ENCODE assay signal across 14 cellular contexts in the genomic region with DNA sequence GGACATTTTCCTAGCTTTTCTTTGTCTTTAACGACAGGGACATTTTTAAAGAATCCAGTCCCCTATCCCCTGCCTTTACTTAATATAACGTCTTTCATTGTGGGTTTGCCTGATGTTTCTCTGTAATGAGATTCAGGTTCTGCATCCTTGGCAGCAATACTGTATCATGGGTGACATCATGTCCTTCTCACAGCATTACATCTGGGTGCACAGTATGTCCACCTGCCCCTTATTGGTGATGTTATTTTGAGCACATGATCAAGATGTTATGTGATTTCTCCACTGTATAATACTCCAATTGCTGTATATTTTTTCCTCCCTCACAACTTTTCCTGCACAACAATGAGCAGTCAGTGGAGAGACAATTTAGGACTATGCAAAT. TPM values are rescaled to one million over a fixed set of nuclear protein-coding genes. Genes with fewer than 3 reads are reported as not detected.
DNase-seq lines count a peak whose midpoint lies in the region; ATAC-seq, FAIRE-seq and TF ChIP-seq lines count a peak whose summit lies in the region.
"Had no signal": no experiment of that assay in that cellular context is flagged by ENCODE, and none has a peak within 500 bp of the region (broad histone marks: within the 10 kb centered on the region; RNA-seq: fewer than 3 reads in every experiment).

No MANE protein-coding gene starts in this region.

- dilution Hi-C loops in keratinocyte (cut with MboI; ENCODE audit: extremely low pct_ligation_motif_present, low sequenced_read_pairs), result no loop called here

- peak overlapping the region; percentile 66 for H3K27ac ChIP-seq in PC-3 (ENCODE audit: low read length)
- peak overlapping the region; percentile 84 for H3K27ac ChIP-seq in keratinocyte (ENCODE audit: control insufficient read depth, insufficient read depth, low read length)
- H3K27ac ChIP-seq in heart left ventricle, result no peak overlapping the region

- H3K9me2 ChIP-seq in PC-3 (replicated peaks; ENCODE audit: low read length), result no peaks in the 10 kb centered on the region

- POLR2A ChIA-PET in PC-3 (lab: Charles Lee; ENCODE audit: unreplicated experiment), result no interaction called here

- H3K4me2 ChIP-seq in PC-3 (ENCODE audit: low read length) (peak overlapping the region; percentile 38; the same call in 1 of the 2 replicates), keratinocyte (ENCODE audit: control insufficient read depth, extremely low read depth, insufficient read depth, low read depth, low read length) (peak overlapping the region; percentile 14)

- peaks cover 42% of the 10 kb centered on the region for H3K4me1 Mint-ChIP-seq in HFFc6 (ENCODE audit: low read depth)

- H3K79me2 ChIP-seq in PC-3 (ENCODE audit: low read length), result no peaks in the 10 kb centered on the region
- H3K79me2 ChIP-seq in keratinocyte (ENCODE audit: control insufficient read depth, insufficient read depth, low read length), result no peaks in the 10 kb centered on the region

- WGBS in heart left ventricle, 4 donors, result 74 to 76% (median 74%) methylated on average over 2 of the region's 2 CpGs

- H3K27me3 ChIP-seq in PC-3 (ENCODE audit: low read length), result no peaks in the 10 kb centered on the region
- no peaks in the 10 kb centered on the region for H3K27me3 ChIP-seq in keratinocyte (ENCODE audit: control insufficient read depth, extremely low read depth, insufficient read depth, low read length)
- H3K27me3 ChIP-seq in heart left ventricle, result no peaks in the 10 kb centered on the region
- H3K27me3 ChIP-seq: BE2C, left lung, upper lobe of left lung had no signal

- H3K4me3 ChIP-seq in PC-3 (ENCODE audit: low read length) (no peak overlapping the region), keratinocyte (ENCODE audit: control insufficient read depth in 2 of 3, extremely low read depth in 1 of 3, insufficient read depth in 2 of 3, low read depth in 1 of 3, low read length in 3 of 3) (no peak overlapping the region), heart left ventricle (no peak overlapping the region)
- H3K4me3 ChIP-seq: left lung, upper lobe of left lung had no signal

- TF ChIP-seq CTCF in HFFc6 (IDR thresholded peaks at IDR 0.05) (no peak), PC-3 (conservative IDR thresholded peaks at IDR 0.05; ENCODE audit: low read depth, low read length) (no peak), keratinocyte (optimal IDR thresholded peaks at IDR 0.05 in 1 of 3, IDR thresholded peaks at IDR 0.05 in 1 of 3, conservative IDR thresholded peaks at IDR 0.05 in 1 of 3; ENCODE audit: extremely low read depth in 1 of 3, insufficient read depth in 2 of 3, low read length in 3 of 3) (no peak), heart left ventricle (IDR thresholded peaks at IDR 0.05) (no peak)

- FAIRE-seq in keratinocyte (lab: Jason Lieb, UNC), result peak; percentile 5

- peak overlapping the region; percentile 54; the same call in 1 of the 2 replicates for H3K27ac Mint-ChIP-seq in HFFc6
- H3K27ac Mint-ChIP-seq: endodermal cell had no signal

- H2AFZ ChIP-seq in PC-3 (ENCODE audit: low read length), result no peak overlapping the region
- H2AFZ ChIP-seq in keratinocyte (ENCODE audit: control insufficient read depth, low read length), result no peak overlapping the region

- intact Hi-C loops in PC-3 (cut with micrococcal nuclease), result no loop called here
- intact Hi-C loops in heart left ventricle (cut with DNase I), result no loop called here

- H3K36me3 ChIP-seq in PC-3 (ENCODE audit: low read depth, low read length), result no peaks in the 10 kb centered on the region
- no peaks in the 10 kb centered on the region for H3K36me3 ChIP-seq in keratinocyte (ENCODE audit: control insufficient read depth in 2 of 2, extremely low read depth in 1 of 2, insufficient read depth in 2 of 2, low read length in 2 of 2)
- no peaks in the 10 kb centered on the region for H3K36me3 ChIP-seq in heart left ventricle
- H3K36me3 ChIP-seq: BE2C, left lung, upper lobe of left lung had no signal

- no peaks in the 10 kb centered on the region for H3K9me1 ChIP-seq in keratinocyte (ENCODE audit: control insufficient read depth, extremely low read depth, insufficient read depth, low read length)

- ATAC-seq in GM18870 (IDR thresholded peaks at IDR 0.05; ENCODE audit: unreplicated experiment), result peak; percentile 9
- no peak for ATAC-seq in PC-3
- no peak for ATAC-seq in heart left ventricle

- H4K20me1 ChIP-seq in PC-3 (ENCODE audit: low read length) (no peaks in the 10 kb centered on the region), keratinocyte (ENCODE audit: control insufficient read depth, extremely low read depth, insufficient read depth, low read length) (no peaks in the 10 kb centered on the region)

- no peak for TF ChIP-seq POLR2A in heart left ventricle (IDR thresholded peaks at IDR 0.05)

- H3K4me1 ChIP-seq in PC-3 (ENCODE audit: insufficient read depth, low read length) (peaks cover 17% of the 10 kb centered on the region), keratinocyte (ENCODE audit: control insufficient read depth, extremely low read depth, insufficient read depth, low read length) (peaks cover 17% of the 10 kb centered on the region), heart left ventricle (peaks cover 0 to 4% (median under 1%) of the 10 kb centered on the region in 12 donors)
- H3K4me1 ChIP-seq: BE2C had no signal

- no TSS peak for BruUV-seq in PC-3 (replicated peaks; lab: Mats Ljungman, UMichigan)

- H3K27me3 Mint-ChIP-seq in HFFc6 (ENCODE audit: insufficient read depth), result no peaks in the 10 kb centered on the region

- no peaks in the 10 kb centered on the region for H3K9me3 Mint-ChIP-seq in HFFc6
- H3K9me3 Mint-ChIP-seq: endodermal cell had no signal

- H3K9ac ChIP-seq in PC-3 (ENCODE audit: low read length), result no peak overlapping the region
- no peak overlapping the region for H3K9ac ChIP-seq in keratinocyte (ENCODE audit: control insufficient read depth, extremely low read depth, insufficient read depth, low read length)

- no peak overlapping the region for H3K4me3 Mint-ChIP-seq in HFFc6
- H3K4me3 Mint-ChIP-seq: endodermal cell had no signal

- H3K36me3 Mint-ChIP-seq in HFFc6 (ENCODE audit: low read depth), result no peaks in the 10 kb centered on the region

- CTCF ChIA-PET in PC-3 (lab: Charles Lee), result no interaction called here

- H3K9me3 ChIP-seq in PC-3 (ENCODE audit: low read length) (no peaks in the 10 kb centered on the region), keratinocyte (ENCODE audit: control insufficient read depth, low read depth, low read length) (no peaks in the 10 kb centered on the region), heart left ventricle (no peaks in the 10 kb centered on the region)
- H3K9me3 ChIP-seq: BE2C, left lung, upper lobe of left lung had no signal

- no peaks in the 10 kb centered on the region for H3F3A ChIP-seq in PC-3 (ENCODE audit: low read length, unreplicated experiment)

- DNase-seq in HFFc6, result no peak
- no peak for DNase-seq in PC-3
- DNase-seq in keratinocyte (ENCODE audit: low read depth, low spot score), result no peak
- DNase-seq in activated effector memory CD4-positive, alpha-beta T cell treated with anti-CD3 and anti-CD28 coated beads, Interleukin-2, amount 50 U/mL, for 16 hours, result no peak
- DNase-seq in HK-2 (ENCODE audit: unreplicated experiment), result no peak
- DNase-seq in stimulated activated CD4-positive, alpha-beta T cell treated with anti-CD3 and anti-CD28 coated beads, Interleukin-15, amount 100 ng/mL, for 24 hours, result no peak
- no peak for DNase-seq in heart left ventricle
- DNase-seq: NCI-H1105, occipital lobe had no signal

RNA-seq across cellular contexts. Expression of gene STK33, which starts 9.7 kb away (rescaled TPM):
- total RNA-seq in HFFc6 (2021; fragmentation: NEBNext Ultra II Directional; extraction: Animal tissue kit (Norgen Biotek cat#: 25700)), result 1 to 10 TPM in 4 of 6 experiments, under 1 TPM in 1, not detected in 1; 0.73 to 4.0 (median 3.8) TPM
- total RNA-seq in PC-3 (2014; rRNA removed) (not detected in 2 replicates), heart left ventricle (10 to 100 TPM; 18.0 to 41.5 (median 31.0) TPM)
- polyA plus RNA-seq in keratinocyte (0.05 to 0.18 TPM (median 0.06 TPM) in 3 replicates), heart left ventricle (10 to 100 TPM in 1 of 2 donors, 1 to 10 TPM in 1; 9.9 to 15.7 TPM)
- not detected for polyA plus RNA-seq in keratinocyte (2011; ENCODE audit: low read depth)
- 0.04 TPM in 1 of 2 replicates, not detected in the other for polyA plus RNA-seq in keratinocyte (2011; cell fraction: cytosol; rRNA removed)
- 0.29 TPM in 2 replicates for polyA plus RNA-seq in keratinocyte (2011; cell fraction: nucleus; rRNA removed)
- 0.08 TPM in 1 of 2 replicates, not detected in the other for polyA plus RNA-seq in keratinocyte (2012; ENCODE audit: low replicate concordance)
- 0.19 TPM in 1 of 3 replicates, not detected in the others for polyA minus RNA-seq in keratinocyte
- polyA minus RNA-seq in keratinocyte (2011; cell fraction: cytosol; rRNA and poly(A)+ RNA removed), result not detected
- polyA minus RNA-seq in keratinocyte (2011; cell fraction: nucleus; rRNA and poly(A)+ RNA removed), result not detected in 2 replicates

Comparison
In these comparisons a context has a peak if more than half of its experiments do, and no peak if none do; other contexts are left out.
1. H3K27ac ChIP-seq: peak in PC-3 (single experiment) and keratinocyte (single experiment); none in heart left ventricle (0 of 12).